In genomic region chr18:10010611-10011015, GRCh38 we compare ENCODE assay signal across 8 cellular contexts.
A peak's percentile ranks its signal among the peaks of the same experiment; 100 is the strongest.
DNase-seq lines count a peak whose midpoint lies in the region; ATAC-seq and TF ChIP-seq lines count a peak whose summit lies in the region.

No MANE protein-coding gene starts in this region.

- H3K27ac ChIP-seq in SJSA1 = peak overlapping the region; percentile 44
- H3K27ac ChIP-seq in osteoblast (ENCODE audit: low read depth, low read length) = peak overlapping the region; percentile 57
- no peak overlapping the region for H3K27ac ChIP-seq in A673 (ENCODE audit: low read depth, low read length, poor library complexity, severe bottlenecking)

- no peaks in the 10 kb centered on the region for H3K79me2 ChIP-seq in osteoblast (ENCODE audit: insufficient read depth, low read length)

- DNase-seq in AG08396 (ENCODE audit: low spot score) (peak; percentile 87), SJSA1 (ENCODE audit: low read depth in 1 of 2, low spot score in 2 of 2) (peak; percentile 72), fibroblast of villous mesenchyme (ENCODE audit: low read depth) (peak; percentile 100), osteoblast (ENCODE audit: insufficient read length, low spot score, missing footprints) (peak; percentile 94), A673 (ENCODE audit: low spot score) (no peak), GDM1 (lab: John Stamatoyannopoulos, UW) (no peak), SW480 (ENCODE audit: low spot score) (no peak)

- H3K4me1 ChIP-seq in SJSA1 (replicated peaks) = peaks cover 28% of the 10 kb centered on the region
- peaks cover 33% of the 10 kb centered on the region for H3K4me1 ChIP-seq in osteoblast (ENCODE audit: insufficient read depth, low read length)
- H3K4me1 ChIP-seq in A673 (ENCODE audit: insufficient read depth, low read length, poor library complexity, severe bottlenecking) = peaks cover 14% of the 10 kb centered on the region

- ATAC-seq in activated CD4-positive, CD25-positive, alpha-beta regulatory T cell treated with anti-CD3 and anti-CD28 coated beads, Interleukin-2, amount 50 U/mL, for 24 hours = no peak

- TF ChIP-seq CTCF in fibroblast of villous mesenchyme (IDR thresholded peaks at IDR 0.05; ENCODE audit: insufficient read depth, low read depth, low read length) = no peak
- TF ChIP-seq CTCF in osteoblast (IDR thresholded peaks at IDR 0.05; ENCODE audit: extremely low read depth, low read depth, low read length) = no peak
- no peak for TF ChIP-seq CTCF in A673 (conservative IDR thresholded peaks at IDR 0.05; ENCODE audit: low read depth, low read length)

- H4K20me1 ChIP-seq in osteoblast (ENCODE audit: insufficient read depth, low read length) = no peaks in the 10 kb centered on the region

- H2AFZ ChIP-seq in osteoblast (ENCODE audit: low read length) = peak overlapping the region; percentile 64

- intact Hi-C loops in A673 (cut with micrococcal nuclease; ENCODE audit: unreplicated experiment) = no loop called here

- H3K27me3 ChIP-seq in SJSA1 (replicated peaks) = no peaks in the 10 kb centered on the region
- no peaks in the 10 kb centered on the region for H3K27me3 ChIP-seq in osteoblast (ENCODE audit: insufficient read depth, low read length)
- H3K27me3 ChIP-seq in A673 (replicated peaks; ENCODE audit: insufficient read depth, low read depth, low read length, poor library complexity) = no peaks in the 10 kb centered on the region

- POLR2A ChIA-PET in A673 (lab: Charles Lee; ENCODE audit: low non-redundant PET) = no interaction called here

- no TSS peak for BruUV-seq in A673 (replicated peaks; lab: Mats Ljungman, UMichigan)

- CTCF ChIA-PET in A673 (lab: Charles Lee) = no interaction called here

- peak overlapping the region; percentile 65 for H3K4me2 ChIP-seq in osteoblast (ENCODE audit: insufficient read depth, low read length)

- no peaks in the 10 kb centered on the region for H3K9me3 ChIP-seq in SJSA1 (replicated peaks)
- H3K9me3 ChIP-seq in osteoblast (ENCODE audit: low read depth, low read length) = no peaks in the 10 kb centered on the region
- H3K9me3 ChIP-seq in A673 (ENCODE audit: low read depth, low read length, poor library complexity, severe bottlenecking) = no peaks in the 10 kb centered on the region

- H3K36me3 ChIP-seq in SJSA1 (no peaks in the 10 kb centered on the region), osteoblast (ENCODE audit: insufficient read depth, low read length) (no peaks in the 10 kb centered on the region), A673 (ENCODE audit: insufficient read depth, low read length, poor library complexity, severe bottlenecking) (no peaks in the 10 kb centered on the region)

- no peak overlapping the region for H3K4me3 ChIP-seq in SJSA1
- H3K4me3 ChIP-seq in fibroblast of villous mesenchyme (ENCODE audit: low read depth, low read length) = no peak overlapping the region
- no peak overlapping the region for H3K4me3 ChIP-seq in osteoblast (ENCODE audit: insufficient read depth, low read length)
- no peak overlapping the region for H3K4me3 ChIP-seq in A673 (ENCODE audit: low read depth, low read length, poor library complexity, severe bottlenecking)

Comparison
In these comparisons a context has a peak if more than half of its experiments do, and no peak if none do; other contexts are left out.
1. DNase-seq: peak in AG08396 (single experiment), SJSA1 (2 of 2), fibroblast of villous mesenchyme (single experiment) and osteoblast (single experiment); none in A673 (single experiment), GDM1 (single experiment) and SW480 (single experiment).